ENCODE assay signal across 1 cellular context in the genomic region with DNA sequence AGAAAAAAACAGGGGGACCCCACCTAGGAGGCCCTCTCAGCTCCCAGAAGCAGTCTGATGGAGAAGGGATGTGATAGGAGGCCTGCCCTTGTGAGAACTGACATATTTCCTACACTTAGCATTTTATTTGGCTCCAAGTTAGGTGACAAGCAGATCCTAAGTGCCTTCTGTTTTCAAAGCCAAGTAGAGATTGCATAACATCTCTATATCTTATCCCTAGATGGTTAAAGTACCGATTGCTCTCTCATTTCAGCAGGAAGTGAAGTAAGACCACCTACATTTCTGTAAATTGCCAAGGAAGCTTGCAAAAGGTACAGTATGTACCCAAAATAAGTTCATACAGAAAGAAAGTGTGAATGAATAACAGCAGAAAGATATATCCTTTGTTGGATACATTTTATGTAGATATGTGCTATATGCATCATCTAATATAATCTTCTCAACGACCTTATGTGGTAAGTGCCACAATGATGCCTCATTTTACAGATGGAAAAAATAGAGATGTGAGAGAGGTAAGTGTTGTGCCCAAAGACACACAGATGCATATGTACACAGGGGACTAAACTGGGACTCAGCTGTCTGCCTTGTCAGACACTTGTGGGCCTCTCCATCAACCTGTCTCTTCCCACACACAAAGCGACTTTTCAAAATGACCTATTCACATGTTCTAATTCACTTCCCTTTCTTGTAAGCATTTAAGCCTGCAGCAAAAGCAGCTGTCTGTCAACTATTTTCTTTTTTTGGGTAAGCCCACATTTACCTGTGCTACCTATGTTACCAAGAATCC.
TF ChIP-seq lines count a peak whose summit lies in the region.

No MANE protein-coding gene starts in this region.

TF ChIP-seq in K562, 482 proteins besides CTCF, POLR2A, EP300 and RAD21:
- TF ChIP-seq CEBPB (tag; IDR thresholded peaks at IDR 0.05) (peak; percentile 77), HEY1 (CRISPR knock-in tag; IDR thresholded peaks at IDR 0.05; ENCODE audit: borderline replicate concordance) (no peak), CEBPG (CRISPR knock-in tag; IDR thresholded peaks at IDR 0.05) (no peak), CEBPG (tag; conservative IDR thresholded peaks at IDR 0.05 in 1 of 2, IDR thresholded peaks at IDR 0.05 in 1 of 2) (peak; percentile 67 to 72), SPI1 (IDR thresholded peaks at IDR 0.05; ENCODE audit: borderline replicate concordance, low read depth, low read length) (0 out of 2 replicates have a peak, but pooled peaks have one; percentile 40)
